ENCODE assay signal across 21 cellular contexts in genomic region chr5:10662661-10663245, GRCh38.
"Had no signal": no experiment of that assay in that cellular context is flagged by ENCODE, and none has a peak within 500 bp of the region (broad histone marks: within the 10 kb centered on the region; RNA-seq: fewer than 3 reads in every experiment).

No MANE protein-coding gene starts in this region.

- H3K27ac Mint-ChIP-seq: activated CD4-positive, alpha-beta T cell treated with anti-CD3 and anti-CD28 coated beads, Interleukin-2, amount 10 ng/mL, durations not matched to agents 7 days and 5 days; activated CD8-positive, alpha-beta T cell treated with anti-CD3 and anti-CD28 coated beads, Interleukin-2, amount 10 ng/mL, durations not matched to agents 7 days and 5 days; activated naive CD4-positive, alpha-beta T cell treated with anti-CD3 and anti-CD28 coated beads for 36 hours; activated naive CD8-positive, alpha-beta T cell treated with anti-CD3 and anti-CD28 coated beads, Interleukin-2, amount 50 U/mL, for 24 hours; memory B cell; T-helper 1 cell treated with Interleukin-12 subunit alpha and Interleukin-12 subunit beta and Interleukin-4 antibody, amounts not matched to agents 30 μg/mL and 1 μg/mL, for 36 hours had no signal

- H3K4me3 ChIP-seq: ascending aorta, mucosa of descending colon, pancreas, right lobe of liver, smooth muscle cell, thoracic aorta had no signal

- H3K27me3 ChIP-seq: ascending aorta, esophagus squamous epithelium, neutrophil, pancreas, right lobe of liver had no signal

- H3K4me3 Mint-ChIP-seq: activated CD4-positive, alpha-beta T cell treated with anti-CD3 and anti-CD28 coated beads, Interleukin-2, amount 10 ng/mL, durations not matched to agents 7 days and 5 days; activated CD8-positive, alpha-beta T cell treated with anti-CD3 and anti-CD28 coated beads, Interleukin-2, amount 10 ng/mL, durations not matched to agents 7 days and 5 days; activated naive CD4-positive, alpha-beta T cell treated with anti-CD3 and anti-CD28 coated beads for 36 hours; activated naive CD8-positive, alpha-beta T cell treated with anti-CD3 and anti-CD28 coated beads, Interleukin-2, amount 50 U/mL, for 24 hours; activated T-cell treated with anti-CD3 and anti-CD28 coated beads, Interleukin-2, amount 50 U/mL, for 4 hours; memory B cell; naive B cell; T-helper 1 cell treated with Interleukin-12 subunit alpha and Interleukin-12 subunit beta and Interleukin-4 antibody, amounts not matched to agents 30 μg/mL and 1 μg/mL, for 36 hours had no signal

- ATAC-seq: activated CD8-positive, alpha-beta T cell treated with anti-CD3 and anti-CD28 coated beads, Interleukin-2, amount 10 ng/mL, durations not matched to agents 7 days and 5 days; activated naive CD8-positive, alpha-beta T cell treated with anti-CD3 and anti-CD28 coated beads, Interleukin-2, amount 50 U/mL, for 24 hours; activated T-cell treated with anti-CD3 and anti-CD28 coated beads, Interleukin-2, amount 50 U/mL, for 4 hours; mucosa of descending colon had no signal

- H3K27me3 Mint-ChIP-seq: activated CD4-positive, alpha-beta T cell treated with anti-CD3 and anti-CD28 coated beads, Interleukin-2, amount 10 ng/mL, durations not matched to agents 7 days and 5 days; activated naive CD8-positive, alpha-beta T cell treated with anti-CD3 and anti-CD28 coated beads, Interleukin-2, amount 50 U/mL, for 24 hours; naive B cell had no signal

- H3K4me1 Mint-ChIP-seq: activated CD4-positive, alpha-beta T cell treated with anti-CD3 and anti-CD28 coated beads, Interleukin-2, amount 10 ng/mL, durations not matched to agents 7 days and 5 days; activated naive CD8-positive, alpha-beta T cell treated with anti-CD3 and anti-CD28 coated beads, Interleukin-2, amount 50 U/mL, for 24 hours; naive B cell had no signal

- DNase-seq: activated CD4-positive, alpha-beta T cell treated with anti-CD3 and anti-CD28 coated beads, Interleukin-2, amount 10 ng/mL, durations not matched to agents 7 days and 5 days; activated CD4-positive, CD25-positive, alpha-beta regulatory T cell; activated CD8-positive, alpha-beta T cell treated with anti-CD3 and anti-CD28 coated beads, Interleukin-2, amount 10 ng/mL, durations not matched to agents 7 days and 5 days; activated naive CD4-positive, alpha-beta T cell treated with anti-CD3 and anti-CD28 coated beads for 36 hours; activated naive CD8-positive, alpha-beta T cell treated with anti-CD3 and anti-CD28 coated beads, Interleukin-2, amount 50 U/mL, for 24 hours; activated T-cell treated with anti-CD3 and anti-CD28 coated beads, Interleukin-2, amount 50 U/mL, for 4 hours; cerebellar nuclear complex; effector memory CD4-positive, alpha-beta T cell; esophagus squamous epithelium; mucosa of descending colon; naive B cell; stimulated activated CD4-positive, alpha-beta T cell treated with anti-CD3 and anti-CD28 coated beads, Interleukin-4, amount 100 ng/mL, for 1 hour had no signal

- H3K36me3 Mint-ChIP-seq: memory B cell, naive B cell had no signal

- H3K9me3 Mint-ChIP-seq: activated CD4-positive, alpha-beta T cell treated with anti-CD3 and anti-CD28 coated beads, Interleukin-2, amount 10 ng/mL, durations not matched to agents 7 days and 5 days; activated naive CD4-positive, alpha-beta T cell treated with anti-CD3 and anti-CD28 coated beads for 36 hours; activated T-cell treated with anti-CD3 and anti-CD28 coated beads, Interleukin-2, amount 50 U/mL, for 4 hours; memory B cell; T-helper 1 cell treated with Interleukin-12 subunit alpha and Interleukin-12 subunit beta and Interleukin-4 antibody, amounts not matched to agents 30 μg/mL and 1 μg/mL, for 36 hours had no signal

- H3K9me3 ChIP-seq: ascending aorta, esophagus squamous epithelium, mucosa of descending colon, neutrophil, pancreas, right lobe of liver, thoracic aorta had no signal

- H3K4me2 ChIP-seq: smooth muscle cell had no signal

- H3K36me3 ChIP-seq: ascending aorta, esophagus squamous epithelium, neutrophil, pancreas, right lobe of liver, thoracic aorta had no signal

- FAIRE-seq: endothelial cell of umbilical vein, pancreas had no signal

- H3K27ac ChIP-seq: ascending aorta, esophagus squamous epithelium, neutrophil, thoracic aorta had no signal
